In genomic region chr10:26725837-26726727, GRCh38 we compare ENCODE assay signal across 9 cellular contexts. TPM values are rescaled to one million over a fixed set of nuclear protein-coding genes. Genes with fewer than 3 reads are reported as not detected.
DNase-seq lines count a peak whose midpoint lies in the region; ATAC-seq and TF ChIP-seq lines count a peak whose summit lies in the region.
"Had no signal": no experiment of that assay in that cellular context is flagged by ENCODE, and none has a peak within 500 bp of the region (broad histone marks: within the 10 kb centered on the region; RNA-seq: fewer than 3 reads in every experiment).

No MANE protein-coding gene starts in this region.

- no peak overlapping the region for H2AFZ ChIP-seq in PC-3 (ENCODE audit: low read length)

- DNase-seq in DMS79 treated with DMSO at 0.1 percent for 48 hours (lab: John Stamatoyannopoulos, UW) = peak; percentile 9
- no peak for DNase-seq in DMS79 (lab: John Stamatoyannopoulos, UW)
- peak; percentile 55 for DNase-seq in PC-3
- DNase-seq in activated naive CD4-positive, alpha-beta T cell treated with anti-CD3 and anti-CD28 coated beads, Interleukin-2, amount 50 U/mL, for 16 hours = peak; percentile 39
- DNase-seq in glutamatergic neuron = peak; percentile 40
- peak; percentile 51 to 96 (median 78) for DNase-seq in posterior cingulate gyrus

- H3K9ac ChIP-seq in PC-3 (ENCODE audit: low read length) = no peak overlapping the region
- H3K9ac ChIP-seq: BLaER1 treated with 17β-estradiol and CSF1 and Interleukin-3, amounts not matched to agents 10 nM and 100 nM had no signal

- no peaks in the 10 kb centered on the region for H3K9me3 Mint-ChIP-seq in glutamatergic neuron (ENCODE audit: unreplicated experiment)

- no peaks in the 10 kb centered on the region for H3K79me2 ChIP-seq in PC-3 (ENCODE audit: low read length)

- no peaks in the 10 kb centered on the region for H3K27me3 ChIP-seq in PC-3 (ENCODE audit: low read length)
- H3K27me3 ChIP-seq: BLaER1 treated with 17β-estradiol and CSF1 and Interleukin-3, amounts not matched to agents 10 nM and 100 nM had no signal

- BruUV-seq in PC-3 (replicated peaks; lab: Mats Ljungman, UMichigan) = no TSS peak

- 0 out of 2 replicates have a peak, but pooled peaks cover 3% of the 10 kb centered on the region for H4K20me1 ChIP-seq in PC-3 (ENCODE audit: low read length)

- TF ChIP-seq CTCF in PC-3 (conservative IDR thresholded peaks at IDR 0.05; ENCODE audit: low read depth, low read length) (peak; percentile 82), glutamatergic neuron (IDR thresholded peaks at IDR 0.05; ENCODE audit: partially characterized antibody, unreplicated experiment) (peak; percentile 91)

- H3K4me1 ChIP-seq in PC-3 (ENCODE audit: insufficient read depth, low read length) = peaks cover 11% of the 10 kb centered on the region; the same call in 1 of the 2 replicates

- peaks cover 4% of the 10 kb centered on the region for H3F3A ChIP-seq in PC-3 (ENCODE audit: low read length, unreplicated experiment)

- H3K4me3 ChIP-seq in PC-3 (ENCODE audit: low read length) = no peak overlapping the region
- H3K4me3 ChIP-seq: BLaER1 treated with 17β-estradiol and CSF1 and Interleukin-3, amounts not matched to agents 10 nM and 100 nM had no signal

- intact Hi-C loops in PC-3 (cut with micrococcal nuclease) = loop anchor here (1.0 to 2.0 kb wide), 2 partner anchors 135 to 156 kb away; partner anchors contain the start of gene ABI1
- intact Hi-C loops in posterior cingulate gyrus (cut with DNase I) = loop anchor here (1.0 kb wide), 2 partner anchors 135 to 156 kb away; no protein-coding TSS in a partner anchor

- H3K27ac ChIP-seq in PC-3 (ENCODE audit: low read length) = 0 out of 2 replicates have a peak overlapping the region, but pooled peaks have one; percentile 9

- H3K4me1 Mint-ChIP-seq in glutamatergic neuron (ENCODE audit: low read depth, unreplicated experiment) = peaks cover 2% of the 10 kb centered on the region

- H3K36me3 ChIP-seq in PC-3 (ENCODE audit: low read depth, low read length) = peaks cover 11% of the 10 kb centered on the region

- no peak overlapping the region for H3K4me3 Mint-ChIP-seq in glutamatergic neuron (ENCODE audit: unreplicated experiment)

- ATAC-seq in HG02885 (IDR thresholded peaks at IDR 0.05; ENCODE audit: poor library complexity, unreplicated experiment) (peak; percentile 72), PC-3 (peak; percentile 72), GM21825 (IDR thresholded peaks at IDR 0.05; ENCODE audit: unreplicated experiment) (no peak)

- H3K9me2 ChIP-seq in PC-3 (replicated peaks; ENCODE audit: low read length) = no peaks in the 10 kb centered on the region

- H3K27ac Mint-ChIP-seq in glutamatergic neuron (ENCODE audit: unreplicated experiment) = no peak overlapping the region

- CTCF ChIA-PET in PC-3 (lab: Charles Lee) = interaction anchor here (0.6 to 1.6 kb wide), 7 partner anchors 31 to 158 kb away, joined by 3 to 12 read pairs (median 4); partner anchors contain the start of gene ABI1

- peaks cover 4% of the 10 kb centered on the region for H3K36me3 Mint-ChIP-seq in glutamatergic neuron (ENCODE audit: unreplicated experiment)

- H3K27me3 Mint-ChIP-seq in glutamatergic neuron (ENCODE audit: unreplicated experiment) = peaks cover 2% of the 10 kb centered on the region

- no peak overlapping the region for H3K4me2 ChIP-seq in PC-3 (ENCODE audit: low read length)

- no peaks in the 10 kb centered on the region for H3K9me3 ChIP-seq in PC-3 (ENCODE audit: low read length)
- H3K9me3 ChIP-seq: BLaER1 treated with 17β-estradiol and CSF1 and Interleukin-3, amounts not matched to agents 10 nM and 100 nM had no signal

- POLR2A ChIA-PET in PC-3 (lab: Charles Lee; ENCODE audit: unreplicated experiment) = interaction anchor here (0.6 kb wide), 3 partner anchors 87 to 557 kb away, joined by 3 to 4 read pairs (median 3); no protein-coding TSS in a partner anchor

RNA-seq across cellular contexts. Expression of gene PDSS1, which starts 28.6 kb away (rescaled TPM):
- 16.8 and 29.0 TPM in 2 replicates for total RNA-seq in PC-3 (2014; rRNA removed)
- 11.6 TPM for total RNA-seq in glutamatergic neuron (ENCODE audit: unreplicated experiment)
